In the genomic region with DNA sequence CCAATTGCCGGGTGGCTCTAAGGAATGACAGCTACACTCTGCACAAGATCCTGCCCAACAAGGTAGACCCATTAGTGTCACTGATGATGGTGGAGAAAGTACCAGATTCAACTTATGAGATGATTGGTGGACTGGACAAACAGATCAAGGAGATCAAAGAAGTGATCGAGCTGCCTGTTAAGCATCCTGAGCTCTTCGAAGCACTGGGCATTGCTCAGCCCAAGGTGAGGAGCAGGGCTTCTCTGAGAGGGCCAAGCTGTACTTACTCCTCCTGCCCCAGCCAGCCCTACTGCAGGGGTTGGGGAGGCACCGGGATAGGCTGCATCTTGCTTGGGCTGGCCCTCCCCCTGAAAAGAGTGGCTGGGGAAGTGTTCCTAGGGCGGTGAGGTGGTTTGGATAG, we compare ENCODE assay signal across 26 cellular contexts. TPM values are rescaled to one million over a fixed set of nuclear protein-coding genes. Genes with fewer than 3 reads are reported as not detected.
DNase-seq lines count a peak whose midpoint lies in the region; ATAC-seq, FAIRE-seq and TF ChIP-seq lines count a peak whose summit lies in the region.
"Had no signal": no experiment of that assay in that cellular context is flagged by ENCODE, and none has a peak within 500 bp of the region (broad histone marks: within the 10 kb centered on the region; RNA-seq: fewer than 3 reads in every experiment).

No MANE protein-coding gene starts in this region.

- TF ChIP-seq POLR2A in transverse colon (IDR thresholded peaks at IDR 0.05) = no peak

- TF ChIP-seq CTCF in 22Rv1 (IDR thresholded peaks at IDR 0.05) (no peak), kidney (IDR thresholded peaks at IDR 0.05; ENCODE audit: borderline replicate concordance, extremely low read depth, insufficient read depth) (no peak), transverse colon (IDR thresholded peaks at IDR 0.05) (no peak)
- TF ChIP-seq CTCF in CD8-positive, alpha-beta T cell (IDR thresholded peaks at IDR 0.05) = no peak

- no peak for ATAC-seq in CD8-positive, alpha-beta T cell
- ATAC-seq in GM18502 (IDR thresholded peaks at IDR 0.05; ENCODE audit: poor library complexity, unreplicated experiment) = no peak
- ATAC-seq: activated CD4-positive, CD25-positive, alpha-beta regulatory T cell treated with anti-CD3 and anti-CD28 coated beads, Interleukin-2, amount 50 U/mL, for 24 hours; activated CD8-positive, alpha-beta memory T cell treated with anti-CD3 and anti-CD28 coated beads, Interleukin-2, amount 10 ng/mL, durations not matched to agents 7 days and 5 days had no signal

- CTCF ChIA-PET in CD8-positive, alpha-beta T cell (lab: Charles Lee) = interaction anchor here (0.7 to 3.6 kb wide), 4 partner anchors 12 to 132 kb away, joined by 3 to 21 read pairs (median 4); partner anchors contain the start of gene SMARCD2

- no peak for TF ChIP-seq EP300 in transverse colon (IDR thresholded peaks at IDR 0.05; ENCODE audit: low read depth)

- no peaks in the 10 kb centered on the region for H3K9me3 ChIP-seq in CD8-positive, alpha-beta T cell (ENCODE audit: low read length)
- H3K9me3 ChIP-seq in kidney (ENCODE audit: control insufficient read depth in 1 of 2, low read length in 2 of 2) (no peaks in the 10 kb centered on the region), transverse colon (no peaks in the 10 kb centered on the region)
- H3K9me3 ChIP-seq: esophagus squamous epithelium had no signal

- in situ Hi-C loops in transverse colon (cut with MboI; ENCODE audit: low pct_ligation_motif_present in 1 of 4, low pct_unique_long_range_greater_than_20kb in 1 of 4, low sequenced_read_pairs in 3 of 4) = no loop called here

- peaks cover 79% of the 10 kb centered on the region for H3K4me1 Mint-ChIP-seq in CD8-positive, alpha-beta T cell (ENCODE audit: low read depth)
- H3K4me1 Mint-ChIP-seq in activated T-helper 1 cell treated with anti-CD3 and anti-CD28 coated beads, Interleukin-12 subunit alpha, Interleukin-12 subunit beta, Interleukin-2, Interleukin-4 antibody, amounts not matched to agents 30 ng/mL and 10 ng/mL and 1 ng/mL, durations not matched to agents 14 hours and 24 hours and 36 hours (ENCODE audit: low read depth) = peaks cover 53% of the 10 kb centered on the region

- no peak overlapping the region for H3K4me3 ChIP-seq in CD8-positive, alpha-beta T cell (ENCODE audit: low read depth, low read length)
- H3K4me3 ChIP-seq in kidney (ENCODE audit: low read length in 2 of 2) (no peak overlapping the region), transverse colon (no peak overlapping the region)
- H3K4me3 ChIP-seq: esophagus squamous epithelium had no signal

- no peak for FAIRE-seq in kidney (lab: Jason Lieb, UNC)

- intact Hi-C loops in CD8-positive, alpha-beta T cell (cut with DNase I, micrococcal nuclease) = loop anchor here in 1 of 2 experiments (5.0 kb wide), 1 partner anchor 403 kb away; no protein-coding TSS in a partner anchor
- intact Hi-C loops in activated T-helper 1 cell treated with anti-CD3 and anti-CD28 coated beads, Interleukin-12 subunit alpha, Interleukin-12 subunit beta, Interleukin-2, Interleukin-4 antibody, amounts not matched to agents 30 ng/mL and 10 ng/mL and 1 ng/mL, durations not matched to agents 14 hours and 24 hours and 36 hours (cut with micrococcal nuclease) = no loop called here
- intact Hi-C loops in kidney (cut with DNase I) = no loop called here
- intact Hi-C loops in transverse colon (cut with DNase I; ENCODE audit: low total_unique reads) = no loop called here

- H3K27me3 Mint-ChIP-seq in CD8-positive, alpha-beta T cell (ENCODE audit: low read depth) = no peaks in the 10 kb centered on the region
- no peaks in the 10 kb centered on the region for H3K27me3 Mint-ChIP-seq in activated T-helper 1 cell treated with anti-CD3 and anti-CD28 coated beads, Interleukin-12 subunit alpha, Interleukin-12 subunit beta, Interleukin-2, Interleukin-4 antibody, amounts not matched to agents 30 ng/mL and 10 ng/mL and 1 ng/mL, durations not matched to agents 14 hours and 24 hours and 36 hours (ENCODE audit: insufficient read depth)
- H3K27me3 Mint-ChIP-seq: activated CD8-positive, alpha-beta memory T cell treated with anti-CD3 and anti-CD28 coated beads, Interleukin-2, amount 10 ng/mL, durations not matched to agents 7 days and 5 days; memory B cell had no signal

- peaks cover 92% of the 10 kb centered on the region for H3K36me3 Mint-ChIP-seq in CD8-positive, alpha-beta T cell
- H3K36me3 Mint-ChIP-seq in activated T-helper 1 cell treated with anti-CD3 and anti-CD28 coated beads, Interleukin-12 subunit alpha, Interleukin-12 subunit beta, Interleukin-2, Interleukin-4 antibody, amounts not matched to agents 30 ng/mL and 10 ng/mL and 1 ng/mL, durations not matched to agents 14 hours and 24 hours and 36 hours (ENCODE audit: low read depth) = peaks cover 71% of the 10 kb centered on the region

- H3K27ac ChIP-seq in 22Rv1 (peak overlapping the region; percentile 89; the same call in 1 of the 2 replicates), kidney (ENCODE audit: low read depth in 2 of 2, low read length in 2 of 2) (no peak overlapping the region), transverse colon (no peak overlapping the region)
- H3K27ac ChIP-seq in CD8-positive, alpha-beta T cell (ENCODE audit: low read depth, low read length) = no peak overlapping the region
- H3K27ac ChIP-seq: KMS-11 had no signal

- peaks cover 70% of the 10 kb centered on the region for H3K4me1 ChIP-seq in CD8-positive, alpha-beta T cell (ENCODE audit: insufficient read depth, low read length)
- H3K4me1 ChIP-seq in kidney (ENCODE audit: control insufficient read depth in 1 of 2, insufficient read depth in 1 of 2, low read depth in 1 of 2, low read length in 2 of 2) (peaks cover 20 to 23% of the 10 kb centered on the region in 2 donors), transverse colon (peaks cover 14 to 36% (median 24%) of the 10 kb centered on the region in 4 donors)

- POLR2A ChIA-PET in CD8-positive, alpha-beta T cell (lab: Charles Lee) = interaction anchor here (1.1 to 6.9 kb wide), 5 partner anchors 10 to 675 kb away, joined by 3 to 75 read pairs (median 8); partner anchors contain the start of genes CCDC47, DDX42 and SMARCD2

- peaks cover 66% of the 10 kb centered on the region for H3K36me3 ChIP-seq in CD8-positive, alpha-beta T cell (ENCODE audit: insufficient read depth, low read length)
- H3K36me3 ChIP-seq in kidney (ENCODE audit: control insufficient read depth in 1 of 2, insufficient read depth in 2 of 2, low read length in 2 of 2) (peaks cover 50 to 73% of the 10 kb centered on the region in 2 donors), transverse colon (peaks cover 0 to 54% (median 25%) of the 10 kb centered on the region in 4 donors)

- 86% methylated on average over 5 of the region's 5 CpGs; no CpG with 5 or more reads in 1 of the 2 donors for WGBS in transverse colon (ENCODE audit: low coverage in 1 of 2), 2 donors

- no peak for DNase-seq in CD8-positive, alpha-beta T cell
- no peak for DNase-seq in activated T-helper 1 cell treated with anti-CD3 and anti-CD28 coated beads, Interleukin-12 subunit alpha, Interleukin-12 subunit beta, Interleukin-2, Interleukin-4 antibody, amounts not matched to agents 30 ng/mL and 10 ng/mL and 1 ng/mL, durations not matched to agents 14 hours and 24 hours and 36 hours (ENCODE audit: low spot score)
- DNase-seq in kidney (peak; percentile 48), transverse colon (no peak), NCI-H1930 (lab: John Stamatoyannopoulos, UW) (no peak), NCI-H345 (lab: John Stamatoyannopoulos, UW) (no peak)
- DNase-seq: activated gamma-delta T cell; DMS79 treated with DMSO at 0.1 percent for 48 hours; effector memory CD4-positive, alpha-beta T cell; esophagus squamous epithelium; H7; NCI-H1048; NCI-H2029 treated with DMSO at 0.1 percent for 48 hours; NCI-H446 treated with DMSO at 0.1 percent for 48 hours; RPMI8226; stimulated activated naive CD4-positive, alpha-beta T cell; trophoblast cell had no signal

- H3K9me3 Mint-ChIP-seq in CD8-positive, alpha-beta T cell = no peaks in the 10 kb centered on the region
- H3K9me3 Mint-ChIP-seq in activated T-helper 1 cell treated with anti-CD3 and anti-CD28 coated beads, Interleukin-12 subunit alpha, Interleukin-12 subunit beta, Interleukin-2, Interleukin-4 antibody, amounts not matched to agents 30 ng/mL and 10 ng/mL and 1 ng/mL, durations not matched to agents 14 hours and 24 hours and 36 hours = no peaks in the 10 kb centered on the region
- H3K9me3 Mint-ChIP-seq: memory B cell had no signal

- H3K27ac Mint-ChIP-seq in CD8-positive, alpha-beta T cell = peak overlapping the region; percentile 65
- H3K27ac Mint-ChIP-seq in activated T-helper 1 cell treated with anti-CD3 and anti-CD28 coated beads, Interleukin-12 subunit alpha, Interleukin-12 subunit beta, Interleukin-2, Interleukin-4 antibody, amounts not matched to agents 30 ng/mL and 10 ng/mL and 1 ng/mL, durations not matched to agents 14 hours and 24 hours and 36 hours = no peak overlapping the region
- H3K27ac Mint-ChIP-seq: memory B cell had no signal

- no peak overlapping the region for H3K4me3 Mint-ChIP-seq in CD8-positive, alpha-beta T cell
- H3K4me3 Mint-ChIP-seq in activated T-helper 1 cell treated with anti-CD3 and anti-CD28 coated beads, Interleukin-12 subunit alpha, Interleukin-12 subunit beta, Interleukin-2, Interleukin-4 antibody, amounts not matched to agents 30 ng/mL and 10 ng/mL and 1 ng/mL, durations not matched to agents 14 hours and 24 hours and 36 hours = peak overlapping the region; percentile 4
- H3K4me3 Mint-ChIP-seq: activated CD8-positive, alpha-beta memory T cell treated with anti-CD3 and anti-CD28 coated beads, Interleukin-2, amount 10 ng/mL, durations not matched to agents 7 days and 5 days; memory B cell had no signal

- no peaks in the 10 kb centered on the region for H3K27me3 ChIP-seq in CD8-positive, alpha-beta T cell (ENCODE audit: insufficient read depth, low read length)
- H3K27me3 ChIP-seq in transverse colon = no peaks in the 10 kb centered on the region
- H3K27me3 ChIP-seq: esophagus squamous epithelium had no signal

- H3K9ac ChIP-seq in kidney (ENCODE audit: low read length in 2 of 2) = no peak overlapping the region
- H3K9ac ChIP-seq: KMS-11, parathyroid adenoma had no signal

RNA-seq across cellular contexts. Expression of gene FTSJ3, which starts 2.8 kb away (rescaled TPM):
- total RNA-seq in CD8-positive, alpha-beta T cell = 10 to 100 TPM; 60.0 to 70.3 TPM
- 95.6 and 100 TPM in 2 replicates for total RNA-seq in activated T-helper 1 cell treated with anti-CD3 and anti-CD28 coated beads, Interleukin-12 subunit alpha, Interleukin-12 subunit beta, Interleukin-2, Interleukin-4 antibody, amounts not matched to agents 30 ng/mL and 10 ng/mL and 1 ng/mL, durations not matched to agents 14 hours and 24 hours and 36 hours
- total RNA-seq in kidney (38.7 TPM), transverse colon (10 to 100 TPM; 17.7 to 45.9 (median 34.6) TPM)
- polyA plus RNA-seq in kidney (ENCODE audit: insufficient read depth, low read depth, low replicate concordance) = 23.7 TPM

RNA-seq across cellular contexts. Expression of gene PSMC5, which starts 3.0 kb away (rescaled TPM):
- 10 to 100 TPM; 88.5 to 90.3 TPM for total RNA-seq in CD8-positive, alpha-beta T cell
- 185 and 195 TPM in 2 replicates for total RNA-seq in activated T-helper 1 cell treated with anti-CD3 and anti-CD28 coated beads, Interleukin-12 subunit alpha, Interleukin-12 subunit beta, Interleukin-2, Interleukin-4 antibody, amounts not matched to agents 30 ng/mL and 10 ng/mL and 1 ng/mL, durations not matched to agents 14 hours and 24 hours and 36 hours
- total RNA-seq in kidney (145 TPM), transverse colon (100 to 1,000 TPM in 1 of 4 donors, 10 to 100 TPM in 3; 63.2 to 131 (median 77.9) TPM)
- polyA plus RNA-seq in kidney (ENCODE audit: insufficient read depth, low read depth, low replicate concordance) = 247 TPM

RNA-seq across cellular contexts. Expression of gene SMARCD2, which starts 12.2 kb away (rescaled TPM):
- total RNA-seq in CD8-positive, alpha-beta T cell = 100 to 1,000 TPM; 121 TPM
- 116 TPM in 2 replicates for total RNA-seq in activated T-helper 1 cell treated with anti-CD3 and anti-CD28 coated beads, Interleukin-12 subunit alpha, Interleukin-12 subunit beta, Interleukin-2, Interleukin-4 antibody, amounts not matched to agents 30 ng/mL and 10 ng/mL and 1 ng/mL, durations not matched to agents 14 hours and 24 hours and 36 hours
- 65.1 TPM for total RNA-seq in kidney
- 39.9 TPM for polyA plus RNA-seq in kidney (ENCODE audit: insufficient read depth, low read depth, low replicate concordance)
- total RNA-seq in transverse colon = 100 to 1,000 TPM in 3 of 4 donors, 10 to 100 TPM in 1; 99.0 to 130 (median 109) TPM

RNA-seq across cellular contexts. Expression of gene CSH2, which starts 43.2 kb away (rescaled TPM):
- total RNA-seq in CD8-positive, alpha-beta T cell = not detected
- not detected in 2 replicates for total RNA-seq in activated T-helper 1 cell treated with anti-CD3 and anti-CD28 coated beads, Interleukin-12 subunit alpha, Interleukin-12 subunit beta, Interleukin-2, Interleukin-4 antibody, amounts not matched to agents 30 ng/mL and 10 ng/mL and 1 ng/mL, durations not matched to agents 14 hours and 24 hours and 36 hours
- total RNA-seq in kidney = not detected
- polyA plus RNA-seq in kidney (ENCODE audit: insufficient read depth, low read depth, low replicate concordance) = not detected
- not detected for total RNA-seq in transverse colon
- total RNA-seq: activated CD8-positive, alpha-beta memory T cell treated with anti-CD3 and anti-CD28 coated beads, Interleukin-2, amount 10 ng/mL, durations not matched to agents 7 days and 5 days; esophagus squamous epithelium; H7; kidney epithelial cell; myocyte had no signal

RNA-seq across cellular contexts. Expression of gene GH2, which starts 51.5 kb away (rescaled TPM):
- total RNA-seq in CD8-positive, alpha-beta T cell = not detected
- not detected in 2 replicates for total RNA-seq in activated T-helper 1 cell treated with anti-CD3 and anti-CD28 coated beads, Interleukin-12 subunit alpha, Interleukin-12 subunit beta, Interleukin-2, Interleukin-4 antibody, amounts not matched to agents 30 ng/mL and 10 ng/mL and 1 ng/mL, durations not matched to agents 14 hours and 24 hours and 36 hours
- total RNA-seq in kidney (not detected), transverse colon (not detected)
- not detected for polyA plus RNA-seq in kidney (ENCODE audit: insufficient read depth, low read depth, low replicate concordance)
- total RNA-seq: activated CD8-positive, alpha-beta memory T cell treated with anti-CD3 and anti-CD28 coated beads, Interleukin-2, amount 10 ng/mL, durations not matched to agents 7 days and 5 days; esophagus squamous epithelium; H7; kidney epithelial cell; myocyte had no signal
